In genomic region chr7:74338366-74339108, GRCh38 we compare ENCODE assay signal across 12 cellular contexts.
"Had no signal": no experiment of that assay in that cellular context is flagged by ENCODE, and none has a peak within 500 bp of the region (broad histone marks: within the 10 kb centered on the region; RNA-seq: fewer than 3 reads in every experiment).

No MANE protein-coding gene starts in this region.

- FAIRE-seq: kidney had no signal

- H3K36me3 ChIP-seq: thyroid gland, uterus had no signal

- H3K9me3 ChIP-seq: gastroesophageal sphincter, thyroid gland, uterus had no signal

- DNase-seq: activated CD4-positive, alpha-beta T cell treated with anti-CD3 and anti-CD28 coated beads for 1 hour; activated naive CD4-positive, alpha-beta T cell treated with anti-CD3 and anti-CD28 coated beads, Interleukin-2, amount 50 U/mL, for 16 hours; activated T-cell treated with anti-CD3 and anti-CD28 coated beads for 4 hours; amygdala; brain microvascular endothelial cell; effector memory CD4-positive, alpha-beta T cell; kidney; T1000; thyroid gland; uterus had no signal

- H3K4me1 ChIP-seq: gastroesophageal sphincter, thyroid gland, uterus had no signal

- H3K4me3 ChIP-seq: gastroesophageal sphincter, thyroid gland, uterus had no signal

- H3K27ac ChIP-seq: brain microvascular endothelial cell, epithelial cell of prostate, gastroesophageal sphincter, thyroid gland, uterus had no signal

- H3K27me3 ChIP-seq: brain microvascular endothelial cell, gastroesophageal sphincter, thyroid gland, uterus had no signal
